In the genomic region with DNA sequence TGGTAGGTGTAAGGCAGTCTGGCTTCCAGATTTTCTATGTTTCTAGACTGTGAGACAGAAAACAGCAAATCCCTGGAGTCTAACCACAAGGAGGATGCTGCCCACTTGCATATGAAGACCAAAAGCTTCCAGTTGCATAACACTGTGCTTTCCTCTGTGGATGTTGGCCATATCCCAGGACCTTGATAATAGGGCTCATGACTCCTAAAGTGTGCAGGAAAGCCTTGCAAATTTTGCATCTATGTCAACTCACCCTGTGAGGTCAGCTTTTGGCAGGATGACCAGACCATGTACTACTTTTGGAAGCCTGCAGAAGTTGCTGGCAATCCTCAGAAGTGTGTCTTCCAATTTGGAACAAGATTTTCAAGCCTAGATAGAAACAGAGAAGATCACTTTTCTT, we compare ENCODE assay signal across 11 cellular contexts.
DNase-seq lines count a peak whose midpoint lies in the region; ATAC-seq, FAIRE-seq and TF ChIP-seq lines count a peak whose summit lies in the region.
"Had no signal": no experiment of that assay in that cellular context is flagged by ENCODE, and none has a peak within 500 bp of the region (broad histone marks: within the 10 kb centered on the region; RNA-seq: fewer than 3 reads in every experiment).

No MANE protein-coding gene starts in this region.

- CTCF ChIA-PET in MCF 10A (lab: Yijun Ruan, JAX), result interaction anchor here (0.6 to 2.3 kb wide), 6 partner anchors 14 to 85 kb away, joined by 3 to 6 read pairs (median 4); partner anchors contain the start of gene RAB27B

- no peaks in the 10 kb centered on the region for H3K36me3 Mint-ChIP-seq in MCF 10A (ENCODE audit: insufficient read depth, unreplicated experiment)

- H3K4me1 Mint-ChIP-seq in MCF 10A (ENCODE audit: insufficient read depth, unreplicated experiment), result peaks cover 48% of the 10 kb centered on the region

- intact Hi-C loops in MCF 10A (cut with micrococcal nuclease), result loop anchor here (1.0 to 2.0 kb wide), 2 partner anchors 30 to 32 kb away; no protein-coding TSS in a partner anchor

- H3K27ac Mint-ChIP-seq in MCF 10A (ENCODE audit: low read depth, unreplicated experiment), result peak overlapping the region; percentile 69
- H3K27ac Mint-ChIP-seq: activated CD4-positive, alpha-beta T cell treated with anti-CD3 and anti-CD28 coated beads for 36 hours; progenitor cell of endocrine pancreas had no signal

- H3K4me3 Mint-ChIP-seq in MCF 10A (ENCODE audit: unreplicated experiment), result no peak overlapping the region
- H3K4me3 Mint-ChIP-seq: activated CD4-positive, alpha-beta T cell treated with anti-CD3 and anti-CD28 coated beads for 36 hours had no signal

- POLR2A ChIA-PET in MCF 10A (lab: Yijun Ruan, JAX), result interaction anchor here (0.7 to 5.2 kb wide), 11 partner anchors 9 to 216 kb away, joined by 3 to 42 read pairs (median 5); partner anchors contain the start of genes CCDC68 and RAB27B

- FAIRE-seq in H54 (lab: Jason Lieb, UNC), result peak; percentile 48
- FAIRE-seq: G401.6 had no signal

- DNase-seq in H54 (ENCODE audit: insufficient read length, low spot score), result peak; percentile 1
- peak; percentile 99 for DNase-seq in MCF 10A (ENCODE audit: unreplicated experiment)
- DNase-seq in iris pigment epithelial cell (ENCODE audit: low read depth), result peak; percentile 99
- peak; percentile 100 for DNase-seq in stromal cell of bone marrow (ENCODE audit: low read depth)
- no peak for DNase-seq in SIG-M5 (lab: John Stamatoyannopoulos, UW)
- no peak for DNase-seq in NAMALWA (ENCODE audit: low spot score)
- DNase-seq in GM13977 (ENCODE audit: low spot score), result no peak
- DNase-seq: activated CD4-positive, alpha-beta T cell treated with anti-CD3 and anti-CD28 coated beads for 36 hours had no signal

- TF ChIP-seq POLR2A in H54 (IDR thresholded peaks at IDR 0.05; ENCODE audit: low read depth, low read length), result no peak

- no peak for TF ChIP-seq CTCF in MCF 10A (IDR thresholded peaks at IDR 0.05; ENCODE audit: unreplicated experiment)
- TF ChIP-seq CTCF in GM13977 (IDR thresholded peaks at IDR 0.05; ENCODE audit: extremely low read depth, insufficient read depth, missing control alignments), result no peak

- no peak for ATAC-seq in GM21528 (IDR thresholded peaks at IDR 0.05; ENCODE audit: low FRiP score, unreplicated experiment)
- ATAC-seq: activated CD4-positive, alpha-beta T cell treated with anti-CD3 and anti-CD28 coated beads for 36 hours had no signal

- H3K27me3 Mint-ChIP-seq in MCF 10A (ENCODE audit: insufficient read depth, unreplicated experiment), result no peaks in the 10 kb centered on the region
- H3K27me3 Mint-ChIP-seq: activated CD4-positive, alpha-beta T cell treated with anti-CD3 and anti-CD28 coated beads for 36 hours; progenitor cell of endocrine pancreas had no signal

- no peaks in the 10 kb centered on the region for H3K9me3 Mint-ChIP-seq in MCF 10A (ENCODE audit: unreplicated experiment)

- no TSS peak for BruUV-seq in MCF 10A (replicated peaks; lab: Mats Ljungman, UMichigan)

- in situ Hi-C loops in GM13977 (cut with MboI; ENCODE audit: low pct_unique_long_range_greater_than_20kb, low sequenced_read_pairs, unreplicated experiment), result no loop called here

Comparison
In these comparisons a context has a peak if more than half of its experiments do, and no peak if none do; other contexts are left out.
1. DNase-seq: peak in H54 (single experiment), MCF 10A (single experiment), iris pigment epithelial cell (single experiment) and stromal cell of bone marrow (single experiment); none in SIG-M5 (single experiment), NAMALWA (single experiment) and GM13977 (single experiment).